ENCODE assay signal across 12 cellular contexts in genomic region chr3:150237490-150237889, GRCh38.
DNase-seq lines count a peak whose midpoint lies in the region; ATAC-seq, FAIRE-seq and TF ChIP-seq lines count a peak whose summit lies in the region.
"Had no signal": no experiment of that assay in that cellular context is flagged by ENCODE, and none has a peak within 500 bp of the region (broad histone marks: within the 10 kb centered on the region; RNA-seq: fewer than 3 reads in every experiment).

No MANE protein-coding gene starts in this region.

- peaks cover 50% of the 10 kb centered on the region for H3K4me1 ChIP-seq in astrocyte (ENCODE audit: insufficient read depth, low read length)
- H3K4me1 ChIP-seq in vagina: peaks cover 17% of the 10 kb centered on the region
- H3K4me1 ChIP-seq in BE2C: peaks cover 5% of the 10 kb centered on the region; the same call in 1 of the 2 replicates
- H3K4me1 ChIP-seq: colonic mucosa had no signal

- H3K27me3 ChIP-seq in astrocyte (ENCODE audit: insufficient read depth, low read length) (no peaks in the 10 kb centered on the region), vagina (no peaks in the 10 kb centered on the region), BE2C (no peaks in the 10 kb centered on the region)
- H3K27me3 ChIP-seq: colonic mucosa had no signal

- H3K27me3 Mint-ChIP-seq in astrocyte (ENCODE audit: low read depth, unreplicated experiment): no peaks in the 10 kb centered on the region
- H3K27me3 Mint-ChIP-seq in effector memory CD8-positive, alpha-beta T cell: peaks cover 6 to 19% of the 10 kb centered on the region in 2 donors

- peak overlapping the region; percentile 80 for H3K27ac Mint-ChIP-seq in astrocyte (ENCODE audit: unreplicated experiment)
- no peak overlapping the region for H3K27ac Mint-ChIP-seq in effector memory CD8-positive, alpha-beta T cell
- H3K27ac Mint-ChIP-seq: progenitor cell of endocrine pancreas had no signal

- H3K9me3 ChIP-seq in astrocyte (ENCODE audit: insufficient read depth, low read depth, low read length): no peaks in the 10 kb centered on the region
- H3K9me3 ChIP-seq in vagina: no peaks in the 10 kb centered on the region
- H3K9me3 ChIP-seq in BE2C: no peaks in the 10 kb centered on the region
- H3K9me3 ChIP-seq: colonic mucosa had no signal

- H3K4me3 Mint-ChIP-seq in astrocyte (ENCODE audit: unreplicated experiment): peak overlapping the region; percentile 63
- no peak overlapping the region for H3K4me3 Mint-ChIP-seq in effector memory CD8-positive, alpha-beta T cell

- ATAC-seq in Right ventricle myocardium superior (ENCODE audit: poor library complexity): peak; percentile 36
- ATAC-seq in effector memory CD8-positive, alpha-beta T cell (replicated peaks): no peak

- peak overlapping the region; percentile 34 for H3K27ac ChIP-seq in astrocyte (ENCODE audit: low read depth, low read length)
- peak overlapping the region; percentile 40 for H3K27ac ChIP-seq in vagina
- H3K27ac ChIP-seq: colonic mucosa had no signal

- intact Hi-C loops in Right ventricle myocardium superior (cut with DNase I): no loop called here
- intact Hi-C loops in cardiac septum (cut with DNase I): no loop called here
- intact Hi-C loops in vagina (cut with DNase I): no loop called here

- no peak overlapping the region for H2AFZ ChIP-seq in astrocyte (ENCODE audit: low read depth, low read length)

- H3K4me3 ChIP-seq in astrocyte (ENCODE audit: insufficient read depth, low read depth, low read length) (peak overlapping the region; percentile 2), vagina (no peak overlapping the region), BE2C (ENCODE audit: low read depth, low read length) (no peak overlapping the region)
- H3K4me3 ChIP-seq: colonic mucosa had no signal

- TF ChIP-seq CTCF in astrocyte (IDR thresholded peaks at IDR 0.05; ENCODE audit: insufficient read depth, low read depth, low read length) (no peak), vagina (IDR thresholded peaks at IDR 0.05) (no peak), BE2C (IDR thresholded peaks at IDR 0.05; ENCODE audit: low read depth, low read length) (no peak)

- no peak for TF ChIP-seq POLR2A in vagina (IDR thresholded peaks at IDR 0.05)

- no peak for FAIRE-seq in astrocyte (lab: Jason Lieb, UNC)

- H3K9ac ChIP-seq in astrocyte (ENCODE audit: low read length): no peak overlapping the region

- H3K36me3 ChIP-seq in astrocyte (ENCODE audit: insufficient read depth, low read length): no peaks in the 10 kb centered on the region
- H3K36me3 ChIP-seq in vagina: no peaks in the 10 kb centered on the region
- H3K36me3 ChIP-seq in BE2C: no peaks in the 10 kb centered on the region
- H3K36me3 ChIP-seq: colonic mucosa had no signal

- H3K36me3 Mint-ChIP-seq in astrocyte (ENCODE audit: low read depth, unreplicated experiment): peaks cover 2% of the 10 kb centered on the region
- peaks cover 2% of the 10 kb centered on the region for H3K36me3 Mint-ChIP-seq in effector memory CD8-positive, alpha-beta T cell (ENCODE audit: insufficient read depth)

- no peaks in the 10 kb centered on the region for H3K9me3 Mint-ChIP-seq in astrocyte (ENCODE audit: unreplicated experiment)
- H3K9me3 Mint-ChIP-seq in effector memory CD8-positive, alpha-beta T cell: no peaks in the 10 kb centered on the region

- peak overlapping the region; percentile 48 for H3K4me2 ChIP-seq in astrocyte (ENCODE audit: low read length)

- DNase-seq in Right ventricle myocardium superior (no peak), cardiac septum (ENCODE audit: low spot score) (no peak), astrocyte (ENCODE audit: low read depth) (peak; percentile 81), kidney glomerular epithelial cell (lab: John Stamatoyannopoulos, UW) (peak; percentile 89), vagina (ENCODE audit: extremely low spot score in 2 of 2) (no peak), BE2C (no peak), AG08396 (ENCODE audit: low spot score) (no peak)
- no peak for DNase-seq in effector memory CD8-positive, alpha-beta T cell
- DNase-seq: activated CD8-positive, alpha-beta memory T cell treated with anti-CD3 and anti-CD28 coated beads, Interleukin-2, amount 50 U/mL, for 4 hours; colonic mucosa; stimulated activated CD8-positive, alpha-beta memory T cell treated with anti-CD3 and anti-CD28 coated beads, Interleukin-4, amount 100 ng/mL, for 48 hours had no signal

- no peaks in the 10 kb centered on the region for H4K20me1 ChIP-seq in astrocyte (ENCODE audit: insufficient read depth, low read length)

- no peaks in the 10 kb centered on the region for H3K79me2 ChIP-seq in astrocyte (ENCODE audit: insufficient read depth, low read length)

- peaks cover 55% of the 10 kb centered on the region for H3K4me1 Mint-ChIP-seq in astrocyte (ENCODE audit: low read depth, unreplicated experiment)
- no peaks in the 10 kb centered on the region for H3K4me1 Mint-ChIP-seq in effector memory CD8-positive, alpha-beta T cell (ENCODE audit: low read depth in 2 of 2)

Comparison
In these comparisons a context has a peak if more than half of its experiments do, and no peak if none do; other contexts are left out.
1. DNase-seq: peak in astrocyte (single experiment) and kidney glomerular epithelial cell (single experiment); none in Right ventricle myocardium superior (single experiment), cardiac septum (single experiment), vagina (0 of 2), BE2C (single experiment), AG08396 (single experiment) and effector memory CD8-positive, alpha-beta T cell (0 of 3).